In genomic region chr6:122407712-122408111, GRCh38 we compare ENCODE assay signal across 20 cellular contexts. TPM values are rescaled to one million over a fixed set of nuclear protein-coding genes. Genes with fewer than 3 reads are reported as not detected.
DNase-seq lines count a peak whose midpoint lies in the region; ATAC-seq and TF ChIP-seq lines count a peak whose summit lies in the region.
"Had no signal": no experiment of that assay in that cellular context is flagged by ENCODE, and none has a peak within 500 bp of the region (broad histone marks: within the 10 kb centered on the region; RNA-seq: fewer than 3 reads in every experiment).

No MANE protein-coding gene starts in this region.

- H3K9me3 Mint-ChIP-seq in activated CD8-positive, alpha-beta T cell treated with anti-CD3 and anti-CD28 coated beads for 36 hours: peaks cover 8% of the 10 kb centered on the region
- no peaks in the 10 kb centered on the region for H3K9me3 Mint-ChIP-seq in activated CD8-positive, alpha-beta T cell treated with anti-CD3 and anti-CD28 coated beads, Interleukin-2, amount 10 ng/mL, durations not matched to agents 7 days and 5 days (ENCODE audit: insufficient read depth)
- peaks cover 0 to 1% (median 0%) of the 10 kb centered on the region in 7 donors for H3K9me3 Mint-ChIP-seq in CD4-positive, CD25-positive, alpha-beta regulatory T cell
- H3K9me3 Mint-ChIP-seq in naive thymus-derived CD8-positive, alpha-beta T cell: peaks cover 0 to 3% (median 0%) of the 10 kb centered on the region in 9 donors
- H3K9me3 Mint-ChIP-seq in progenitor cell of endocrine pancreas (ENCODE audit: low read depth): no peaks in the 10 kb centered on the region
- H3K9me3 Mint-ChIP-seq: HFFc6 had no signal

- no peaks in the 10 kb centered on the region for H3K27me3 ChIP-seq in CD4-positive, CD25-positive, alpha-beta regulatory T cell (ENCODE audit: control insufficient read depth, insufficient read depth, low read length)

- H3K36me3 ChIP-seq in CD4-positive, CD25-positive, alpha-beta regulatory T cell (ENCODE audit: control insufficient read depth, insufficient read depth, low read length): peaks cover 4% of the 10 kb centered on the region
- peaks cover 71% of the 10 kb centered on the region for H3K36me3 ChIP-seq in SK-N-MC (ENCODE audit: insufficient read depth, low read length)

- peak overlapping the region; percentile 63 for H3K4me3 Mint-ChIP-seq in activated CD8-positive, alpha-beta T cell treated with anti-CD3 and anti-CD28 coated beads for 36 hours
- H3K4me3 Mint-ChIP-seq in activated CD8-positive, alpha-beta T cell treated with anti-CD3 and anti-CD28 coated beads, Interleukin-2, amount 10 ng/mL, durations not matched to agents 7 days and 5 days: no peak overlapping the region
- H3K4me3 Mint-ChIP-seq in CD4-positive, CD25-positive, alpha-beta regulatory T cell: peak overlapping the region in 1 of 4 donors; percentile 69
- peak overlapping the region in 6 of 10 donors; percentile 6 to 87 (median 83) for H3K4me3 Mint-ChIP-seq in naive thymus-derived CD8-positive, alpha-beta T cell
- H3K4me3 Mint-ChIP-seq in progenitor cell of endocrine pancreas (ENCODE audit: low read depth): no peak overlapping the region
- H3K4me3 Mint-ChIP-seq: HFFc6 had no signal

- POLR2A ChIA-PET in activated CD8-positive, alpha-beta T cell treated with anti-CD3 and anti-CD28 coated beads for 36 hours (lab: Charles Lee): interaction anchor here (1.8 kb wide), 1 partner anchor 8 kb away, joined by 5 read pairs; the partner anchor contains the start of gene HSF2
- POLR2A ChIA-PET in activated CD8-positive, alpha-beta T cell treated with anti-CD3 and anti-CD28 coated beads, Interleukin-2, amount 10 ng/mL, durations not matched to agents 7 days and 5 days (lab: Charles Lee): no interaction called here
- POLR2A ChIA-PET in naive thymus-derived CD8-positive, alpha-beta T cell (lab: Charles Lee): interaction anchor here (2.7 kb wide), 1 partner anchor 8 kb away, joined by 12 read pairs; the partner anchor contains the start of gene HSF2

- peaks cover 71% of the 10 kb centered on the region for H3K4me1 Mint-ChIP-seq in activated CD8-positive, alpha-beta T cell treated with anti-CD3 and anti-CD28 coated beads for 36 hours (ENCODE audit: low read depth)
- peaks cover 48% of the 10 kb centered on the region for H3K4me1 Mint-ChIP-seq in activated CD8-positive, alpha-beta T cell treated with anti-CD3 and anti-CD28 coated beads, Interleukin-2, amount 10 ng/mL, durations not matched to agents 7 days and 5 days (ENCODE audit: low read depth)
- peaks cover 37 to 81% (median 48%) of the 10 kb centered on the region in 4 donors for H3K4me1 Mint-ChIP-seq in CD4-positive, CD25-positive, alpha-beta regulatory T cell
- peaks cover 33 to 87% (median 86%) of the 10 kb centered on the region in 4 donors for H3K4me1 Mint-ChIP-seq in naive thymus-derived CD8-positive, alpha-beta T cell
- peaks cover 26% of the 10 kb centered on the region for H3K4me1 Mint-ChIP-seq in progenitor cell of endocrine pancreas (ENCODE audit: low read depth)

- H3K27ac ChIP-seq in CD4-positive, CD25-positive, alpha-beta regulatory T cell (ENCODE audit: insufficient read depth, low read length, poor library complexity, severe bottlenecking): no peak overlapping the region
- H3K27ac ChIP-seq in SK-N-MC: peak overlapping the region; percentile 83; the same call in 1 of the 2 replicates

- H3K9ac ChIP-seq in SK-N-MC (ENCODE audit: insufficient read length): no peak overlapping the region

- CTCF ChIA-PET in activated CD8-positive, alpha-beta T cell treated with anti-CD3 and anti-CD28 coated beads for 36 hours (lab: Charles Lee): no interaction called here
- CTCF ChIA-PET in activated CD8-positive, alpha-beta T cell treated with anti-CD3 and anti-CD28 coated beads, Interleukin-2, amount 10 ng/mL, durations not matched to agents 7 days and 5 days (lab: Charles Lee): interaction anchor here (1.5 kb wide), 1 partner anchor 8 kb away, joined by 4 read pairs; the partner anchor contains the start of gene HSF2

- ATAC-seq in activated CD8-positive, alpha-beta T cell treated with anti-CD3 and anti-CD28 coated beads for 36 hours: no peak
- no peak for ATAC-seq in activated CD8-positive, alpha-beta T cell treated with anti-CD3 and anti-CD28 coated beads, Interleukin-2, amount 10 ng/mL, durations not matched to agents 7 days and 5 days
- no peak for ATAC-seq in CD4-positive, CD25-positive, alpha-beta regulatory T cell (ENCODE audit: low read depth in 2 of 2)
- no peak for ATAC-seq in naive thymus-derived CD8-positive, alpha-beta T cell
- ATAC-seq in GM18511 (IDR thresholded peaks at IDR 0.05; ENCODE audit: unreplicated experiment): no peak
- no peak for ATAC-seq in GM21360 (IDR thresholded peaks at IDR 0.05; ENCODE audit: unreplicated experiment)
- ATAC-seq: Panc1, Right ventricle myocardium inferior had no signal

- TF ChIP-seq CTCF in activated CD8-positive, alpha-beta T cell treated with anti-CD3 and anti-CD28 coated beads for 36 hours (IDR thresholded peaks at IDR 0.05): no peak
- TF ChIP-seq CTCF in progenitor cell of endocrine pancreas (IDR thresholded peaks at IDR 0.05; ENCODE audit: unreplicated experiment): no peak

- peak overlapping the region; percentile 93 for H3K27ac Mint-ChIP-seq in activated CD8-positive, alpha-beta T cell treated with anti-CD3 and anti-CD28 coated beads for 36 hours
- no peak overlapping the region for H3K27ac Mint-ChIP-seq in activated CD8-positive, alpha-beta T cell treated with anti-CD3 and anti-CD28 coated beads, Interleukin-2, amount 10 ng/mL, durations not matched to agents 7 days and 5 days
- peak overlapping the region; percentile 35 to 86 (median 83) for H3K27ac Mint-ChIP-seq in CD4-positive, CD25-positive, alpha-beta regulatory T cell
- H3K27ac Mint-ChIP-seq in naive thymus-derived CD8-positive, alpha-beta T cell: peak overlapping the region; percentile 84 to 99 (median 93)
- no peak overlapping the region for H3K27ac Mint-ChIP-seq in progenitor cell of endocrine pancreas
- H3K27ac Mint-ChIP-seq: HFFc6 had no signal

- no peaks in the 10 kb centered on the region for H3K9me3 ChIP-seq in CD4-positive, CD25-positive, alpha-beta regulatory T cell (ENCODE audit: control insufficient read depth in 2 of 2, low read length in 2 of 2)
- H3K9me3 ChIP-seq in SK-N-MC (ENCODE audit: low read depth, low read length): 0 out of 2 replicates have a peak, but pooled peaks cover 6% of the 10 kb centered on the region

- no peaks in the 10 kb centered on the region for H3K27me3 Mint-ChIP-seq in activated CD8-positive, alpha-beta T cell treated with anti-CD3 and anti-CD28 coated beads for 36 hours
- H3K27me3 Mint-ChIP-seq in activated CD8-positive, alpha-beta T cell treated with anti-CD3 and anti-CD28 coated beads, Interleukin-2, amount 10 ng/mL, durations not matched to agents 7 days and 5 days (ENCODE audit: low read depth): no peaks in the 10 kb centered on the region
- no peaks in the 10 kb centered on the region for H3K27me3 Mint-ChIP-seq in CD4-positive, CD25-positive, alpha-beta regulatory T cell
- no peaks in the 10 kb centered on the region for H3K27me3 Mint-ChIP-seq in naive thymus-derived CD8-positive, alpha-beta T cell
- H3K27me3 Mint-ChIP-seq in progenitor cell of endocrine pancreas: no peaks in the 10 kb centered on the region

- H3K36me3 Mint-ChIP-seq in activated CD8-positive, alpha-beta T cell treated with anti-CD3 and anti-CD28 coated beads for 36 hours (ENCODE audit: low read depth): peaks cover 45% of the 10 kb centered on the region
- peaks cover 58% of the 10 kb centered on the region for H3K36me3 Mint-ChIP-seq in activated CD8-positive, alpha-beta T cell treated with anti-CD3 and anti-CD28 coated beads, Interleukin-2, amount 10 ng/mL, durations not matched to agents 7 days and 5 days (ENCODE audit: low read depth)
- peaks cover 24% of the 10 kb centered on the region for H3K36me3 Mint-ChIP-seq in CD4-positive, CD25-positive, alpha-beta regulatory T cell
- H3K36me3 Mint-ChIP-seq in naive thymus-derived CD8-positive, alpha-beta T cell: peaks cover 5 to 13% (median 7%) of the 10 kb centered on the region in 3 donors
- H3K36me3 Mint-ChIP-seq in progenitor cell of endocrine pancreas (ENCODE audit: insufficient read depth): peaks cover 18% of the 10 kb centered on the region

- no peak for DNase-seq in activated CD8-positive, alpha-beta T cell treated with anti-CD3 and anti-CD28 coated beads for 36 hours
- no peak for DNase-seq in activated CD8-positive, alpha-beta T cell treated with anti-CD3 and anti-CD28 coated beads, Interleukin-2, amount 10 ng/mL, durations not matched to agents 7 days and 5 days
- no peak for DNase-seq in CD4-positive, CD25-positive, alpha-beta regulatory T cell
- DNase-seq in SK-N-MC (ENCODE audit: low read depth, low spot score) (no peak), progenitor cell of endocrine pancreas (ENCODE audit: low spot score, unreplicated experiment) (no peak)
- no peak for DNase-seq in naive thymus-derived CD8-positive, alpha-beta T cell
- DNase-seq: C1 segment of cervical spinal cord, COR-L47, DMS153, EL, HFFc6, Karpas-422, NCI-H1105, NCI-H1694, NCI-H2227 treated with DMSO at 0.1 percent for 48 hours, NCI-H524 treated with DMSO at 0.1 percent for 48 hours had no signal

- intact Hi-C loops in activated CD8-positive, alpha-beta T cell treated with anti-CD3 and anti-CD28 coated beads for 36 hours (cut with micrococcal nuclease): no loop called here

- H3K4me3 ChIP-seq in CD4-positive, CD25-positive, alpha-beta regulatory T cell (ENCODE audit: low read depth, low read length): no peak overlapping the region
- H3K4me3 ChIP-seq in SK-N-MC: no peak overlapping the region

- H3K4me1 ChIP-seq in CD4-positive, CD25-positive, alpha-beta regulatory T cell (ENCODE audit: control insufficient read depth, insufficient read depth, low read length, poor library complexity, severe bottlenecking): peaks cover 13% of the 10 kb centered on the region

RNA-seq across cellular contexts. Expression of gene HSF2, which starts 8.3 kb away (rescaled TPM):
- 10 to 100 TPM; 19.5 to 22.4 TPM for total RNA-seq in activated CD8-positive, alpha-beta T cell treated with anti-CD3 and anti-CD28 coated beads for 36 hours
- total RNA-seq in activated CD8-positive, alpha-beta T cell treated with anti-CD3 and anti-CD28 coated beads, Interleukin-2, amount 10 ng/mL, durations not matched to agents 7 days and 5 days: 10 to 100 TPM; 14.6 to 17.6 TPM
- 18.5 TPM for total RNA-seq in CD4-positive, CD25-positive, alpha-beta regulatory T cell
- 10 to 100 TPM; 12.5 to 24.6 (median 19.7) TPM for polyA plus RNA-seq in CD4-positive, CD25-positive, alpha-beta regulatory T cell
- 10 to 100 TPM; 30.6 to 33.3 TPM for total RNA-seq in naive thymus-derived CD8-positive, alpha-beta T cell
- 10 to 100 TPM; 17.9 to 32.6 (median 22.7) TPM for polyA plus RNA-seq in naive thymus-derived CD8-positive, alpha-beta T cell
- 23.6 and 25.6 TPM in 2 replicates for total RNA-seq in progenitor cell of endocrine pancreas

Comparison
In these comparisons a context has a peak if more than half of its experiments do, and no peak if none do; other contexts are left out.
1. H3K27ac Mint-ChIP-seq: peak in activated CD8-positive, alpha-beta T cell treated with anti-CD3 and anti-CD28 coated beads for 36 hours (single experiment), CD4-positive, CD25-positive, alpha-beta regulatory T cell (3 of 3) and naive thymus-derived CD8-positive, alpha-beta T cell (10 of 10); none in activated CD8-positive, alpha-beta T cell treated with anti-CD3 and anti-CD28 coated beads, Interleukin-2, amount 10 ng/mL, durations not matched to agents 7 days and 5 days (single experiment) and progenitor cell of endocrine pancreas (single experiment).
2. H3K4me3 Mint-ChIP-seq: peak in activated CD8-positive, alpha-beta T cell treated with anti-CD3 and anti-CD28 coated beads for 36 hours (single experiment) and naive thymus-derived CD8-positive, alpha-beta T cell (6 of 10); none in activated CD8-positive, alpha-beta T cell treated with anti-CD3 and anti-CD28 coated beads, Interleukin-2, amount 10 ng/mL, durations not matched to agents 7 days and 5 days (single experiment) and progenitor cell of endocrine pancreas (single experiment).